Comparison of ENCODE assay signal across 35 cellular contexts in the genomic region with DNA sequence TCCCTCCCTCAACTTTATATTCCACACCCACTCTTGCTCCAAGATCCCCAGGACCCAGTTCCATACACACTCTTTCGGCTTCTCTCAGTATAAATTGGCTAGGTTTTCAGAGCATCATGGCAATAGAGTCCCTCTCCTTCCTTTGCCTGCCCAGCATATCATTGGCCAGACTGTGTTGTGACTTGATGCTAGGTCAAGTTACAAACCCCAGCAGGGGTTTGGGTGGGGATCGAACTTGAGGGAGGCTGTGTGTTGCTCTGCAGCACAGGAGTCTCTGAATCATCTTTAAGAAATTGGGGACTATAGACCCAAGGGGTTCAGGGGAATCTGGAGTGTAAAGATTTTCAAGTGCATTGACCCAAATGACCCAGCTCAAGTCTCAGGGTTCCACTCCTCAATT.
"Had no signal": no experiment of that assay in that cellular context is flagged by ENCODE, and none has a peak within 500 bp of the region (broad histone marks: within the 10 kb centered on the region; RNA-seq: fewer than 3 reads in every experiment).

No MANE protein-coding gene starts in this region.

- H3K36me3 ChIP-seq: adrenal gland, ascending aorta, breast epithelium, cardiac muscle cell, colonic mucosa, WERI-Rb-1 had no signal

- H3K4me3 ChIP-seq: adrenal gland, ascending aorta, breast epithelium, cardiac muscle cell, colonic mucosa had no signal

- ATAC-seq: activated CD4-positive, alpha-beta T cell treated with anti-CD3 and anti-CD28 coated beads for 36 hours; activated CD8-positive, alpha-beta memory T cell treated with anti-CD3 and anti-CD28 coated beads, Interleukin-2, amount 10 ng/mL, durations not matched to agents 7 days and 5 days; activated CD8-positive, alpha-beta T cell treated with anti-CD3 and anti-CD28 coated beads, Interleukin-2, amount 10 ng/mL, durations not matched to agents 7 days and 5 days; activated naive CD8-positive, alpha-beta T cell treated with anti-CD3 and anti-CD28 coated beads, Interleukin-2, amount 50 U/mL, for 24 hours; esophagus mucosa; T-helper 17 cell had no signal

- H3K27ac Mint-ChIP-seq: activated CD4-positive, alpha-beta memory T cell treated with anti-CD3 and anti-CD28 coated beads for 36 hours; activated CD4-positive, alpha-beta T cell treated with anti-CD3 and anti-CD28 coated beads for 36 hours; activated CD4-positive, alpha-beta T cell treated with anti-CD3 and anti-CD28 coated beads, Interleukin-2, amount 10 ng/mL, durations not matched to agents 24 days and 14 days; activated CD8-positive, alpha-beta memory T cell treated with anti-CD3 and anti-CD28 coated beads, Interleukin-2, amount 10 ng/mL, durations not matched to agents 7 days and 5 days; activated CD8-positive, alpha-beta T cell treated with anti-CD3 and anti-CD28 coated beads, Interleukin-2, amount 10 ng/mL, durations not matched to agents 7 days and 5 days; activated naive CD4-positive, alpha-beta T cell treated with anti-CD3 and anti-CD28 coated beads for 36 hours; activated naive CD4-positive, alpha-beta T cell treated with anti-CD3 and anti-CD28 coated beads, Interleukin-2, amount 50 U/mL, for 24 hours; activated naive CD8-positive, alpha-beta T cell treated with anti-CD3 and anti-CD28 coated beads for 36 hours; activated naive CD8-positive, alpha-beta T cell treated with anti-CD3 and anti-CD28 coated beads, Interleukin-2, amount 50 U/mL, for 24 hours; activated T-helper 1 cell treated with anti-CD3 and anti-CD28 coated beads, Interleukin-12 subunit alpha, Interleukin-12 subunit beta, Interleukin-2, Interleukin-4 antibody, amounts not matched to agents 30 ng/mL and 10 ng/mL and 1 ng/mL, durations not matched to agents 14 hours and 24 hours and 36 hours; activated T-helper 2 cell treated with anti-CD3 and anti-CD28 coated beads, Interferon-gamma antibody, Interleukin-2, Interleukin-4, amounts not matched to agents 10 μg/mL and 5 μg/mL and 100 μg/mL, durations not matched to agents 14 hours and 24 hours and 36 hours; brain; T-helper 17 cell; T-helper 2 cell treated with Interferon-gamma antibody and Interleukin-4, amounts not matched to agents 5 μg/mL and 100 μg/mL, for 36 hours had no signal

- H3K27me3 ChIP-seq: adrenal gland, ascending aorta, breast epithelium, colonic mucosa had no signal

- DNase-seq: activated CD4-positive, alpha-beta memory T cell treated with anti-CD3 and anti-CD28 coated beads for 36 hours; activated CD4-positive, alpha-beta T cell treated with anti-CD3 and anti-CD28 coated beads for 36 hours; activated CD4-positive, alpha-beta T cell treated with anti-CD3 and anti-CD28 coated beads, Interleukin-2, amount 10 ng/mL, durations not matched to agents 24 days and 14 days; activated CD4-positive, CD25-positive, alpha-beta regulatory T cell; activated CD4-positive, CD25-positive, alpha-beta regulatory T cell treated with anti-CD3 and anti-CD28 coated beads, Interleukin-2, amount 50 U/mL, for 72 hours; activated CD8-positive, alpha-beta memory T cell treated with anti-CD3 and anti-CD28 coated beads, Interleukin-2, amount 10 ng/mL, durations not matched to agents 7 days and 5 days; activated CD8-positive, alpha-beta memory T cell treated with anti-CD3 and anti-CD28 coated beads, Interleukin-2, amount 50 U/mL, for 4 hours; activated CD8-positive, alpha-beta T cell treated with anti-CD3 and anti-CD28 coated beads, Interleukin-2, amount 10 ng/mL, durations not matched to agents 7 days and 5 days; activated effector memory CD4-positive, alpha-beta T cell treated with anti-CD3 and anti-CD28 coated beads, Interleukin-2, amount 50 U/mL, for 16 hours; activated naive CD4-positive, alpha-beta T cell treated with anti-CD3 and anti-CD28 coated beads for 36 hours; activated naive CD8-positive, alpha-beta T cell treated with anti-CD3 and anti-CD28 coated beads for 36 hours; activated naive CD8-positive, alpha-beta T cell treated with anti-CD3 and anti-CD28 coated beads, Interleukin-2, amount 50 U/mL, for 24 hours; activated T-cell treated with anti-CD3 and anti-CD28 coated beads, Interleukin-2, amount 50 U/mL, for 1 hour; activated T-cell treated with anti-CD3 and anti-CD28 coated beads, Interleukin-2, amount 50 U/mL, for 48 hours; adrenal gland; amygdala; central memory CD4-positive, alpha-beta T cell; cerebellar nuclear complex; colonic mucosa; effector CD8-positive, alpha-beta T cell; foreskin fibroblast; head of caudate nucleus; T-helper 17 cell; T1000; WERI-Rb-1 had no signal

- H3K27ac ChIP-seq: adrenal gland, ascending aorta, breast epithelium, cardiac muscle cell, colonic mucosa, WERI-Rb-1 had no signal

- H3K9me3 Mint-ChIP-seq: activated naive CD8-positive, alpha-beta T cell treated with anti-CD3 and anti-CD28 coated beads for 36 hours; activated T-helper 1 cell treated with anti-CD3 and anti-CD28 coated beads, Interleukin-12 subunit alpha, Interleukin-12 subunit beta, Interleukin-2, Interleukin-4 antibody, amounts not matched to agents 30 ng/mL and 10 ng/mL and 1 ng/mL, durations not matched to agents 14 hours and 24 hours and 36 hours had no signal

- H3K9me3 ChIP-seq: adrenal gland, ascending aorta, colonic mucosa had no signal

- H3K4me1 ChIP-seq: adrenal gland, ascending aorta, breast epithelium, colonic mucosa had no signal

- H3K4me3 Mint-ChIP-seq: activated CD4-positive, alpha-beta memory T cell treated with anti-CD3 and anti-CD28 coated beads for 36 hours; activated CD4-positive, alpha-beta T cell treated with anti-CD3 and anti-CD28 coated beads for 36 hours; activated CD4-positive, alpha-beta T cell treated with anti-CD3 and anti-CD28 coated beads, Interleukin-2, amount 10 ng/mL, durations not matched to agents 24 days and 14 days; activated CD8-positive, alpha-beta memory T cell treated with anti-CD3 and anti-CD28 coated beads, Interleukin-2, amount 10 ng/mL, durations not matched to agents 7 days and 5 days; activated CD8-positive, alpha-beta T cell treated with anti-CD3 and anti-CD28 coated beads, Interleukin-2, amount 10 ng/mL, durations not matched to agents 7 days and 5 days; activated naive CD4-positive, alpha-beta T cell treated with anti-CD3 and anti-CD28 coated beads for 36 hours; activated naive CD4-positive, alpha-beta T cell treated with anti-CD3 and anti-CD28 coated beads, Interleukin-2, amount 50 U/mL, for 24 hours; activated naive CD8-positive, alpha-beta T cell treated with anti-CD3 and anti-CD28 coated beads for 36 hours; activated naive CD8-positive, alpha-beta T cell treated with anti-CD3 and anti-CD28 coated beads, Interleukin-2, amount 50 U/mL, for 24 hours; activated T-helper 1 cell treated with anti-CD3 and anti-CD28 coated beads, Interleukin-12 subunit alpha, Interleukin-12 subunit beta, Interleukin-2, Interleukin-4 antibody, amounts not matched to agents 30 ng/mL and 10 ng/mL and 1 ng/mL, durations not matched to agents 14 hours and 24 hours and 36 hours; brain; T-helper 17 cell; T-helper 2 cell treated with Interferon-gamma antibody and Interleukin-4, amounts not matched to agents 5 μg/mL and 100 μg/mL, for 36 hours had no signal

- H3K4me1 Mint-ChIP-seq: activated CD4-positive, alpha-beta T cell treated with anti-CD3 and anti-CD28 coated beads for 36 hours; activated CD4-positive, alpha-beta T cell treated with anti-CD3 and anti-CD28 coated beads, Interleukin-2, amount 10 ng/mL, durations not matched to agents 24 days and 14 days; activated CD8-positive, alpha-beta memory T cell treated with anti-CD3 and anti-CD28 coated beads, Interleukin-2, amount 10 ng/mL, durations not matched to agents 7 days and 5 days; activated naive CD4-positive, alpha-beta T cell treated with anti-CD3 and anti-CD28 coated beads, Interleukin-2, amount 50 U/mL, for 24 hours; activated naive CD8-positive, alpha-beta T cell treated with anti-CD3 and anti-CD28 coated beads for 36 hours; activated naive CD8-positive, alpha-beta T cell treated with anti-CD3 and anti-CD28 coated beads, Interleukin-2, amount 50 U/mL, for 24 hours; T-helper 17 cell had no signal

- H3K27me3 Mint-ChIP-seq: activated CD4-positive, alpha-beta memory T cell treated with anti-CD3 and anti-CD28 coated beads for 36 hours; activated CD4-positive, alpha-beta T cell treated with anti-CD3 and anti-CD28 coated beads for 36 hours; activated CD4-positive, alpha-beta T cell treated with anti-CD3 and anti-CD28 coated beads, Interleukin-2, amount 10 ng/mL, durations not matched to agents 24 days and 14 days; activated CD8-positive, alpha-beta memory T cell treated with anti-CD3 and anti-CD28 coated beads, Interleukin-2, amount 10 ng/mL, durations not matched to agents 7 days and 5 days; activated naive CD8-positive, alpha-beta T cell treated with anti-CD3 and anti-CD28 coated beads for 36 hours; activated naive CD8-positive, alpha-beta T cell treated with anti-CD3 and anti-CD28 coated beads, Interleukin-2, amount 50 U/mL, for 24 hours; T-helper 17 cell had no signal

- FAIRE-seq: frontal cortex had no signal

- H3K36me3 Mint-ChIP-seq: activated CD4-positive, alpha-beta memory T cell treated with anti-CD3 and anti-CD28 coated beads for 36 hours; activated CD8-positive, alpha-beta memory T cell treated with anti-CD3 and anti-CD28 coated beads, Interleukin-2, amount 10 ng/mL, durations not matched to agents 7 days and 5 days; activated naive CD4-positive, alpha-beta T cell treated with anti-CD3 and anti-CD28 coated beads, Interleukin-2, amount 50 U/mL, for 24 hours; activated naive CD8-positive, alpha-beta T cell treated with anti-CD3 and anti-CD28 coated beads for 36 hours; brain had no signal
